Comparison of ENCODE assay signal across 8 cellular contexts in the genomic region with DNA sequence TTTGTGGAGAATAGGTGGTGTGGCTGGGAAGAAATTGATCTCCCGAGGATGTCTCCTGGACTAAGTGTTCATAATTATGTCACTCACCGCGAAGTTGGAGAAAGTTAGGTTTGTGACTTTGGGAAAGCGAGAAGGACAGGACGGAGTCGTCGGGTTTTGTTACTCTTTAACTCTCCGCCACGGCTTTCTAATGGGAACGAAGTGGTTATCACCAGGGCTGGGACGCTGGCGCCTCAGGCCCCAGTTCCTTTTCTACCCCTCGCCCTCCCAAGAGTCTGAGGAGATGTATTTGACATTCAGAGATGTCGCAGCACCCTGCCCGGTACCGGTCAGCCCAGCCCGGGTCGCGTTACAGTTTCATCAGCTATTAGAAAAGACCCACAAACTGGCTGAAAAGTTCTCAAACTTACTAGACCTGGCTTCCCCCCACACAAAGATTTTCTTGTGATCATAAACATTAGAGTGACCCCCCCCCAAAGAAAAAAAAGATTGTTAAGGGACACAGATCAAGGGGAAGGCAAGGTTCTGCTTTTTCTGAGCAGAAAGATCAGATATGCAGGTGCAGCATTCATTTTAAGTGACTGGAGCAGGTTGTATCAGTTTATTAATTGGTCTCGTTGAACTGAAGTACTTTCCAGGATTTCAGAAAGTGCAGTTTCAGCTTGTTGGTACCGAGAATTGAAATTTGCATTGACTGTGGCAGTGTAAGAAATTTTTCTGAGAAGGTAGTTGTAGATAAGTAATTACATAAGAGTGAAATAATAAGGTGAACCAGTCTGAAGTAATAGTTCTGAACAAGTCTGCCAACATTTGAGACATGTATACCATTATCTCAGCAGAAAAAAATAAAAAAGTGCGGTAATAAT. TPM values are rescaled to one million over a fixed set of nuclear protein-coding genes. Genes with fewer than 3 reads are reported as not detected.
DNase-seq lines count a peak whose midpoint lies in the region; ATAC-seq and TF ChIP-seq lines count a peak whose summit lies in the region.

No MANE protein-coding gene starts in this region.

- H3K4me1 Mint-ChIP-seq in naive B cell: peaks cover 13 to 28% (median 27%) of the 10 kb centered on the region in 3 donors

- peak overlapping the region; percentile 99 for H3K4me3 ChIP-seq in PC-9
- peak overlapping the region; percentile 72 for H3K4me3 ChIP-seq in ectodermal cell (ENCODE audit: insufficient read depth, low read depth, low read length)

- H3K9me3 ChIP-seq in PC-9 (ENCODE audit: insufficient read depth, low read depth) (no peaks in the 10 kb centered on the region), ectodermal cell (ENCODE audit: control insufficient read depth, low read length) (no peaks in the 10 kb centered on the region)

- POLR2A ChIA-PET in PC-9 (lab: Charles Lee; ENCODE audit: unreplicated experiment): no interaction called here

- H3K36me3 ChIP-seq in PC-9 (ENCODE audit: low read depth): peaks cover 16% of the 10 kb centered on the region
- peaks cover 11% of the 10 kb centered on the region for H3K36me3 ChIP-seq in ectodermal cell (ENCODE audit: control insufficient read depth, insufficient read depth, low read length)

- 0 out of 2 replicates have a peak, but pooled peaks cover 3% of the 10 kb centered on the region for H4K20me1 ChIP-seq in PC-9 (ENCODE audit: insufficient read depth)

- peak overlapping the region in 1 of 8 donors; percentile 99 for H3K4me3 Mint-ChIP-seq in naive B cell

- peaks cover 6 to 7% of the 10 kb centered on the region in 2 donors for H3K36me3 Mint-ChIP-seq in naive B cell

- peaks cover 44% of the 10 kb centered on the region for H3K4me1 ChIP-seq in PC-9 (replicated peaks; ENCODE audit: insufficient read depth)
- peaks cover 37% of the 10 kb centered on the region for H3K4me1 ChIP-seq in ectodermal cell (ENCODE audit: control insufficient read depth, insufficient read depth, low read length)

- ATAC-seq in naive B cell (ENCODE audit: low read depth in 2 of 2): no peak
- ATAC-seq in GM19023 (IDR thresholded peaks at IDR 0.05; ENCODE audit: unreplicated experiment): no peak
- ATAC-seq in HG02973 (IDR thresholded peaks at IDR 0.05; ENCODE audit: unreplicated experiment): no peak
- no peak for ATAC-seq in GM21786 (IDR thresholded peaks at IDR 0.05; ENCODE audit: unreplicated experiment)

- TF ChIP-seq CTCF in PC-9 (conservative IDR thresholded peaks at IDR 0.05): no peak

- intact Hi-C loops in PC-9 (cut with micrococcal nuclease; ENCODE audit: unreplicated experiment): loop anchor here (2.0 to 5.0 kb wide), 6 partner anchors 115 to 812 kb away; partner anchors contain the start of genes ADSS2 and HNRNPU

- peak overlapping the region; percentile 77 for H2AFZ ChIP-seq in PC-9

- no peaks in the 10 kb centered on the region for H3K27me3 Mint-ChIP-seq in naive B cell

- peak overlapping the region in 2 of 6 donors; percentile 99 for H3K27ac Mint-ChIP-seq in naive B cell

- WGBS in ectodermal cell, 2 experiments: 7 to 9% methylated on average over 22 of the region's 22 CpGs

- TSS peak; percentile 58 for BruUV-seq in PC-9 (replicated peaks; lab: Mats Ljungman, UMichigan)

- peak; percentile 61 for DNase-seq in NCI-H2107 treated with DMSO at 0.1 percent for 48 hours (lab: John Stamatoyannopoulos, UW; ENCODE audit: unreplicated experiment)
- DNase-seq in NCI-H2107 (lab: John Stamatoyannopoulos, UW): no peak
- no peak for DNase-seq in PC-9
- peak; percentile 58 for DNase-seq in naive B cell

- no peaks in the 10 kb centered on the region for H3K9me2 ChIP-seq in PC-9 (ENCODE audit: insufficient read depth)

- H3K79me2 ChIP-seq in PC-9 (ENCODE audit: low read depth): peaks cover 58% of the 10 kb centered on the region

- H3K27ac ChIP-seq in PC-9: peak overlapping the region; percentile 34
- no peak overlapping the region for H3K27ac ChIP-seq in ectodermal cell (ENCODE audit: insufficient read depth, low read depth, low read length, poor library complexity, severe bottlenecking)

- H3K27me3 ChIP-seq in PC-9 (ENCODE audit: insufficient read depth, low read depth): no peaks in the 10 kb centered on the region
- peaks cover 7% of the 10 kb centered on the region for H3K27me3 ChIP-seq in ectodermal cell (ENCODE audit: control insufficient read depth, insufficient read depth, low read length, poor library complexity, severe bottlenecking)

- H3K9me3 Mint-ChIP-seq in naive B cell: no peaks in the 10 kb centered on the region

- peak overlapping the region; percentile 91 for H3K4me2 ChIP-seq in PC-9

- peaks cover 14% of the 10 kb centered on the region for H3F3A ChIP-seq in PC-9 (ENCODE audit: insufficient read depth, low read depth)

- CTCF ChIA-PET in PC-9 (lab: Charles Lee): no interaction called here

RNA-seq across cellular contexts. Expression of gene ZBTB18, which starts 0.9 kb away (rescaled TPM):
- 16.3 and 20.7 TPM in 2 replicates for total RNA-seq in PC-9 (2021)
- polyA plus RNA-seq in ectodermal cell (2013, experiment 1 of 4): 32.9 TPM
- 32.9 TPM for polyA plus RNA-seq in ectodermal cell (2013, experiment 2 of 4)
- polyA plus RNA-seq in ectodermal cell (2013, experiment 3 of 4): 26.1 TPM
- polyA plus RNA-seq in ectodermal cell (2013, experiment 4 of 4): 29.9 TPM
- polyA plus RNA-seq in naive B cell (ENCODE audit: low read depth in 6 of 6): 10 to 100 TPM in 3 of 6 donors, 1 to 10 TPM in 3; 3.4 to 12.0 (median 9.8) TPM

Comparison
In these comparisons a context has a peak if more than half of its experiments do, and no peak if none do; other contexts are left out.
1. DNase-seq: peak in NCI-H2107 treated with DMSO at 0.1 percent for 48 hours (single experiment) and naive B cell (single experiment); none in NCI-H2107 (single experiment) and PC-9 (0 of 2).